16 cellular contexts compared by ENCODE assay signal in genomic region chr20:36181934-36182603, GRCh38. TPM values are rescaled to one million over a fixed set of nuclear protein-coding genes. Genes with fewer than 3 reads are reported as not detected.
DNase-seq lines count a peak whose midpoint lies in the region; ATAC-seq and TF ChIP-seq lines count a peak whose summit lies in the region.
"Had no signal": no experiment of that assay in that cellular context is flagged by ENCODE, and none has a peak within 500 bp of the region (broad histone marks: within the 10 kb centered on the region; RNA-seq: fewer than 3 reads in every experiment).

No MANE protein-coding gene starts in this region.

- no peak overlapping the region for H3K4me3 Mint-ChIP-seq in stimulated activated effector memory CD8-positive, alpha-beta T cell treated with anti-CD3 and anti-CD28 coated beads, Interleukin-12 subunit alpha, Interleukin-12 subunit beta, amount 100 ng/mL, for 72 hours
- no peak overlapping the region for H3K4me3 Mint-ChIP-seq in nephron progenitor cell
- H3K4me3 Mint-ChIP-seq: activated naive CD8-positive, alpha-beta T cell treated with anti-CD3 and anti-CD28 coated beads for 36 hours; neural crest cell had no signal

- H3K4me1 ChIP-seq in SJCRH30: peaks cover 6% of the 10 kb centered on the region; the same call in 1 of the 2 replicates
- H3K4me1 ChIP-seq: thyroid gland had no signal

- ATAC-seq in stimulated activated effector memory CD8-positive, alpha-beta T cell treated with anti-CD3 and anti-CD28 coated beads, Interleukin-12 subunit alpha, Interleukin-12 subunit beta, amount 100 ng/mL, for 72 hours: peak; percentile 49
- ATAC-seq in HG03280 (IDR thresholded peaks at IDR 0.05; ENCODE audit: unreplicated experiment): no peak

- H3K27ac Mint-ChIP-seq in stimulated activated effector memory CD8-positive, alpha-beta T cell treated with anti-CD3 and anti-CD28 coated beads, Interleukin-12 subunit alpha, Interleukin-12 subunit beta, amount 100 ng/mL, for 72 hours: peak overlapping the region; percentile 43
- H3K27ac Mint-ChIP-seq in nephron progenitor cell: no peak overlapping the region
- H3K27ac Mint-ChIP-seq: activated naive CD8-positive, alpha-beta T cell treated with anti-CD3 and anti-CD28 coated beads for 36 hours had no signal

- H3K27me3 ChIP-seq in SJCRH30: no peaks in the 10 kb centered on the region
- H3K27me3 ChIP-seq: thyroid gland had no signal

- H3K36me3 Mint-ChIP-seq in stimulated activated effector memory CD8-positive, alpha-beta T cell treated with anti-CD3 and anti-CD28 coated beads, Interleukin-12 subunit alpha, Interleukin-12 subunit beta, amount 100 ng/mL, for 72 hours: no peaks in the 10 kb centered on the region
- no peaks in the 10 kb centered on the region for H3K36me3 Mint-ChIP-seq in nephron progenitor cell (ENCODE audit: low read depth)
- H3K36me3 Mint-ChIP-seq: activated naive CD8-positive, alpha-beta T cell treated with anti-CD3 and anti-CD28 coated beads for 36 hours had no signal

- TF ChIP-seq CTCF in fibroblast of pulmonary artery (IDR thresholded peaks at IDR 0.05; ENCODE audit: low read length, missing control alignments) (no peak), nephron progenitor cell (IDR thresholded peaks at IDR 0.05) (no peak)

- H3K27me3 Mint-ChIP-seq in nephron progenitor cell (ENCODE audit: low read depth, poor library complexity): no peaks in the 10 kb centered on the region
- H3K27me3 Mint-ChIP-seq: activated naive CD8-positive, alpha-beta T cell treated with anti-CD3 and anti-CD28 coated beads for 36 hours had no signal

- no peak overlapping the region for H3K4me3 ChIP-seq in SJCRH30
- H3K4me3 ChIP-seq in fibroblast of pulmonary artery (replicated peaks; ENCODE audit: low read depth, low read length): no peak overlapping the region
- H3K4me3 ChIP-seq: thyroid gland had no signal

- H3K9me3 ChIP-seq in SJCRH30 (replicated peaks): no peaks in the 10 kb centered on the region
- H3K9me3 ChIP-seq: thyroid gland had no signal

- no peak overlapping the region for H3K27ac ChIP-seq in SJCRH30
- H3K27ac ChIP-seq: 22Rv1, thyroid gland had no signal

- DNase-seq in DMS53 (lab: John Stamatoyannopoulos, UW) (peak; percentile 15), DMS53 treated with DMSO at 0.1 percent for 48 hours (lab: John Stamatoyannopoulos, UW; ENCODE audit: unreplicated experiment) (no peak), SJCRH30 (peak; percentile 30 to 42), fibroblast of pulmonary artery (ENCODE audit: low read depth) (peak; percentile 76), nephron progenitor cell (no peak)
- DNase-seq in stimulated activated effector memory CD8-positive, alpha-beta T cell treated with anti-CD3 and anti-CD28 coated beads, Interleukin-12 subunit alpha, Interleukin-12 subunit beta, amount 100 ng/mL, for 72 hours (ENCODE audit: low spot score in 2 of 2): no peak
- DNase-seq in activated T-cell treated with anti-CD3 and anti-CD28 coated beads, Interleukin-2, amount 50 U/mL, for 48 hours: no peak
- DNase-seq: activated naive CD8-positive, alpha-beta T cell treated with anti-CD3 and anti-CD28 coated beads for 36 hours; H7; NCI-H1105; NCI-H774; SHP77; thyroid gland had no signal

- H3K4me1 Mint-ChIP-seq in stimulated activated effector memory CD8-positive, alpha-beta T cell treated with anti-CD3 and anti-CD28 coated beads, Interleukin-12 subunit alpha, Interleukin-12 subunit beta, amount 100 ng/mL, for 72 hours: no peaks in the 10 kb centered on the region
- no peaks in the 10 kb centered on the region for H3K4me1 Mint-ChIP-seq in nephron progenitor cell
- H3K4me1 Mint-ChIP-seq: activated naive CD8-positive, alpha-beta T cell treated with anti-CD3 and anti-CD28 coated beads for 36 hours had no signal

- H3K36me3 ChIP-seq in SJCRH30: no peaks in the 10 kb centered on the region

- no peaks in the 10 kb centered on the region for H3K9me3 Mint-ChIP-seq in stimulated activated effector memory CD8-positive, alpha-beta T cell treated with anti-CD3 and anti-CD28 coated beads, Interleukin-12 subunit alpha, Interleukin-12 subunit beta, amount 100 ng/mL, for 72 hours
- H3K9me3 Mint-ChIP-seq in nephron progenitor cell: no peaks in the 10 kb centered on the region
- H3K9me3 Mint-ChIP-seq: activated naive CD8-positive, alpha-beta T cell treated with anti-CD3 and anti-CD28 coated beads for 36 hours; neural crest cell had no signal

RNA-seq across cellular contexts. Expression of gene EPB41L1, which starts 27.5 kb away (rescaled TPM):
- total RNA-seq in SJCRH30 (2014; rRNA removed; shearing (Covaris generic)): 6.7 and 8.0 TPM in 2 replicates

RNA-seq across cellular contexts. Expression of gene AAR2, which starts 54.2 kb away (rescaled TPM):
- total RNA-seq in SJCRH30 (2014; rRNA removed; shearing (Covaris generic)): 65.5 and 67.8 TPM in 2 replicates

Comparison
In these comparisons a context has a peak if more than half of its experiments do, and no peak if none do; other contexts are left out.
1. DNase-seq: peak in DMS53 (single experiment), SJCRH30 (2 of 2) and fibroblast of pulmonary artery (single experiment); none in DMS53 treated with DMSO at 0.1 percent for 48 hours (single experiment), stimulated activated effector memory CD8-positive, alpha-beta T cell treated with anti-CD3 and anti-CD28 coated beads, Interleukin-12 subunit alpha, Interleukin-12 subunit beta, amount 100 ng/mL, for 72 hours (0 of 2), activated T-cell treated with anti-CD3 and anti-CD28 coated beads, Interleukin-2, amount 50 U/mL, for 48 hours (0 of 2) and nephron progenitor cell (single experiment).